In the genomic region with DNA sequence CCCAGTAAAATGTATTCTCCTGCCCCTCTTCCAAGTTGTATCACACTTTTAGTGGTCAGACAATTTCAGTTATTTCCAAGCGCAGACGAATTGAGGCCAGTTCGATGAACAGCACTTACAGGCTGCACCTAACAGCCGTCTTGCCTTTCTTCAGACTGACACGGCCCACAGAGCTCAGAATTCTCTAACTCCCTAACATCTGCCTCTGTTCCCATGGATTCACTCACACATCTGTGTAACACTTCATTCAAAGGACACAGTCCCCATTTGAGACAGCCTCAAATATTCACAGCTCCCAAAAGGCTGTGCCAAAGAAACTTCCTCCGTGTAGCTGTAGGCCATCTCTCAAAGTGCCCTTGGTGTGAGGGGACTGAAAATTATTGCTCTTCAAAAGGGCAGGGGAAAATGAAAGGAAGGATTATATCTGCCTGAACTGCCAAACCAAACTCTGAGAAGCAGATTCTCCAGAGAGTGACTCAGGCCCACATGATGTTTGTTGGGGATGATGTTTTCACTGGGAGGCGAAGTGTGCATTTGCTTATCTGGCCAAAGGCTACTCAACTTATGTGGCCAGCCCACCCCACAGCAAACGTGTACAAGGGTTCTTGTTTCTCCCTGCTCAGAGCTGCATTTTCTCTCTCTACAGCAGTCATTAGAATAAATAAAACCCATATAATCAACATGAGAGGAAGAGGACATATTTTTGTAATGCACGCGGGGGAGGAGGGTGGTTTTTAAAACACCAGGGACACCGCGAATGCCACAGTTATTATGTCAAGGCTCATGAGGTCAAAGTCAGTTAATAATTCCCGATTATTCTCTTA, we compare ENCODE assay signal across 8 cellular contexts.
DNase-seq lines count a peak whose midpoint lies in the region; ATAC-seq and TF ChIP-seq lines count a peak whose summit lies in the region.

No MANE protein-coding gene starts in this region.

- 0 out of 2 replicates have a peak, but pooled peaks cover under 1% of the 10 kb centered on the region for H3F3A ChIP-seq in MM.1S (ENCODE audit: insufficient read depth, low read length)

- no peak overlapping the region for H3K27ac Mint-ChIP-seq in activated naive CD8-positive, alpha-beta T cell treated with anti-CD3 and anti-CD28 coated beads, Interleukin-2, amount 50 U/mL, for 24 hours

- no peak for TF ChIP-seq CTCF in VCaP (conservative IDR thresholded peaks at IDR 0.05)
- TF ChIP-seq CTCF in heart left ventricle (IDR thresholded peaks at IDR 0.05): no peak
- TF ChIP-seq CTCF in MM.1S (IDR thresholded peaks at IDR 0.05; ENCODE audit: low read length): no peak

- peak; percentile 90 for DNase-seq in EH (ENCODE audit: low read depth)
- DNase-seq in heart left ventricle: peak in 4 of 5 donors; percentile 54 to 67 (median 64)
- DNase-seq in SIG-M5 (lab: John Stamatoyannopoulos, UW): no peak
- DNase-seq in MM.1S: no peak
- DNase-seq in activated naive CD8-positive, alpha-beta T cell treated with anti-CD3 and anti-CD28 coated beads, Interleukin-2, amount 50 U/mL, for 24 hours: no peak
- no peak for DNase-seq in COR-L47 (lab: John Stamatoyannopoulos, UW)

- TF ChIP-seq POLR2A in heart left ventricle (IDR thresholded peaks at IDR 0.05): no peak

- H3K36me3 ChIP-seq in heart left ventricle (no peaks in the 10 kb centered on the region), rectal smooth muscle tissue (ENCODE audit: control insufficient read depth, insufficient read depth, low read length) (no peaks in the 10 kb centered on the region), MM.1S (replicated peaks; ENCODE audit: insufficient read depth, low read length) (no peaks in the 10 kb centered on the region)

- H3K4me3 ChIP-seq in heart left ventricle (no peak overlapping the region), rectal smooth muscle tissue (ENCODE audit: low read length) (no peak overlapping the region), MM.1S (ENCODE audit: low read length) (no peak overlapping the region)

- H3K27me3 ChIP-seq in heart left ventricle: peaks cover 7 to 50% (median 29%) of the 10 kb centered on the region in 9 donors
- no peaks in the 10 kb centered on the region for H3K27me3 ChIP-seq in rectal smooth muscle tissue (ENCODE audit: control insufficient read depth, insufficient read depth, low read length)
- peaks cover 22% of the 10 kb centered on the region for H3K27me3 ChIP-seq in MM.1S (replicated peaks; ENCODE audit: insufficient read depth, low read length)

- no peak overlapping the region for H2AFZ ChIP-seq in MM.1S (ENCODE audit: low read length)

- H3K4me3 Mint-ChIP-seq in activated naive CD8-positive, alpha-beta T cell treated with anti-CD3 and anti-CD28 coated beads, Interleukin-2, amount 50 U/mL, for 24 hours: no peak overlapping the region

- H3K9me3 Mint-ChIP-seq in activated naive CD8-positive, alpha-beta T cell treated with anti-CD3 and anti-CD28 coated beads, Interleukin-2, amount 50 U/mL, for 24 hours: no peaks in the 10 kb centered on the region

- H3K9me3 ChIP-seq in heart left ventricle (no peaks in the 10 kb centered on the region), MM.1S (replicated peaks; ENCODE audit: insufficient read depth, low read length) (no peaks in the 10 kb centered on the region)

- peaks cover 57% of the 10 kb centered on the region for H3K27me3 Mint-ChIP-seq in activated naive CD8-positive, alpha-beta T cell treated with anti-CD3 and anti-CD28 coated beads, Interleukin-2, amount 50 U/mL, for 24 hours

- H3K4me1 ChIP-seq in heart left ventricle (peaks cover 2 to 78% (median 32%) of the 10 kb centered on the region in 12 donors), rectal smooth muscle tissue (ENCODE audit: control insufficient read depth, insufficient read depth, low read length) (peaks cover 71% of the 10 kb centered on the region), MM.1S (ENCODE audit: low read length) (peaks cover 4% of the 10 kb centered on the region; the same call in 1 of the 2 replicates)

- no peak overlapping the region for H3K9ac ChIP-seq in rectal smooth muscle tissue (ENCODE audit: low read length)
- H3K9ac ChIP-seq in MM.1S (ENCODE audit: low read length): no peak overlapping the region

- H3K4me2 ChIP-seq in MM.1S (ENCODE audit: low read depth, low read length): no peak overlapping the region

- H3K27ac ChIP-seq in VCaP (peak overlapping the region; percentile 93), heart left ventricle (peak overlapping the region; percentile 45 to 87 (median 76)), rectal smooth muscle tissue (ENCODE audit: low read depth, low read length) (peak overlapping the region; percentile 76), MM.1S (ENCODE audit: low read length) (no peak overlapping the region)

- ATAC-seq in heart left ventricle: peak; percentile 34 to 71 (median 66)
- no peak for ATAC-seq in activated naive CD8-positive, alpha-beta T cell treated with anti-CD3 and anti-CD28 coated beads, Interleukin-2, amount 50 U/mL, for 24 hours

- H3K4me1 Mint-ChIP-seq in activated naive CD8-positive, alpha-beta T cell treated with anti-CD3 and anti-CD28 coated beads, Interleukin-2, amount 50 U/mL, for 24 hours: peaks cover 13% of the 10 kb centered on the region

- no peaks in the 10 kb centered on the region for H4K20me1 ChIP-seq in MM.1S (ENCODE audit: insufficient read depth, low read length)

- H3K79me2 ChIP-seq in MM.1S (ENCODE audit: low read length): no peaks in the 10 kb centered on the region

- H3K9me2 ChIP-seq in MM.1S (replicated peaks; ENCODE audit: insufficient read depth, low read length): no peaks in the 10 kb centered on the region

- 50 to 69% (median 57%) methylated on average over 13 of the region's 13 CpGs for WGBS in heart left ventricle, 4 donors

- peaks cover 3% of the 10 kb centered on the region for H3K36me3 Mint-ChIP-seq in activated naive CD8-positive, alpha-beta T cell treated with anti-CD3 and anti-CD28 coated beads, Interleukin-2, amount 50 U/mL, for 24 hours (ENCODE audit: low read depth)

- intact Hi-C loops in heart left ventricle (cut with DNase I): loop anchor here (2.0 to 10.0 kb wide), 23 partner anchors 65 to 1315 kb away; partner anchors contain the start of gene HOXA9 (in 1 of the 10)

Comparison
In these comparisons a context has a peak if more than half of its experiments do, and no peak if none do; other contexts are left out.
1. DNase-seq: peak in EH (single experiment) and heart left ventricle (4 of 5); none in SIG-M5 (single experiment), MM.1S (single experiment), activated naive CD8-positive, alpha-beta T cell treated with anti-CD3 and anti-CD28 coated beads, Interleukin-2, amount 50 U/mL, for 24 hours (single experiment) and COR-L47 (single experiment).